ENCODE assay signal across 2 cellular contexts in genomic region chr13:87124785-87125074, GRCh38.
TF ChIP-seq lines count a peak whose summit lies in the region.

No MANE protein-coding gene starts in this region.

TF ChIP-seq in GM23338, 12 proteins besides CTCF, POLR2A, EP300 and RAD21:
- TF ChIP-seq, protein P1, sequence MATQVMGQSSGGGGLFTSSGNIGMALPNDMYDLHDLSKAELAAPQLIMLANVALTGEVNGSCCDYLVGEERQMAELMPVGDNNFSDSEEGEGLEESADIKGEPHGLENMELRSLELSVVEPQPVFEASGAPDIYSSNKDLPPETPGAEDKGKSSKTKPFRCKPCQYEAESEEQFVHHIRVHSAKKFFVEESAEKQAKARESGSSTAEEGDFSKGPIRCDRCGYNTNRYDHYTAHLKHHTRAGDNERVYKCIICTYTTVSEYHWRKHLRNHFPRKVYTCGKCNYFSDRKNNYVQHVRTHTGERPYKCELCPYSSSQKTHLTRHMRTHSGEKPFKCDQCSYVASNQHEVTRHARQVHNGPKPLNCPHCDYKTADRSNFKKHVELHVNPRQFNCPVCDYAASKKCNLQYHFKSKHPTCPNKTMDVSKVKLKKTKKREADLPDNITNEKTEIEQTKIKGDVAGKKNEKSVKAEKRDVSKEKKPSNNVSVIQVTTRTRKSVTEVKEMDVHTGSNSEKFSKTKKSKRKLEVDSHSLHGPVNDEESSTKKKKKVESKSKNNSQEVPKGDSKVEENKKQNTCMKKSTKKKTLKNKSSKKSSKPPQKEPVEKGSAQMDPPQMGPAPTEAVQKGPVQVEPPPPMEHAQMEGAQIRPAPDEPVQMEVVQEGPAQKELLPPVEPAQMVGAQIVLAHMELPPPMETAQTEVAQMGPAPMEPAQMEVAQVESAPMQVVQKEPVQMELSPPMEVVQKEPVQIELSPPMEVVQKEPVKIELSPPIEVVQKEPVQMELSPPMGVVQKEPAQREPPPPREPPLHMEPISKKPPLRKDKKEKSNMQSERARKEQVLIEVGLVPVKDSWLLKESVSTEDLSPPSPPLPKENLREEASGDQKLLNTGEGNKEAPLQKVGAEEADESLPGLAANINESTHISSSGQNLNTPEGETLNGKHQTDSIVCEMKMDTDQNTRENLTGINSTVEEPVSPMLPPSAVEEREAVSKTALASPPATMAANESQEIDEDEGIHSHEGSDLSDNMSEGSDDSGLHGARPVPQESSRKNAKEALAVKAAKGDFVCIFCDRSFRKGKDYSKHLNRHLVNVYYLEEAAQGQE (IDR thresholded peaks at IDR 0.05; ENCODE audit: unreplicated experiment) = no peak
- TF ChIP-seq CREB1 (CRISPR knock-in tag; IDR thresholded peaks at IDR 0.05; ENCODE audit: low read depth) = no peak
- TF ChIP-seq STAT1 (IDR thresholded peaks at IDR 0.05; ENCODE audit: unreplicated experiment) = no peak
- TF ChIP-seq NANOG (IDR thresholded peaks at IDR 0.05; ENCODE audit: borderline replicate concordance) = no peak
- TF ChIP-seq POLR2AphosphoS5 (IDR thresholded peaks at IDR 0.05; ENCODE audit: low read depth) = no peak
- no peak for TF ChIP-seq ETS1 (IDR thresholded peaks at IDR 0.05)
- TF ChIP-seq EZH2 (IDR thresholded peaks at IDR 0.05; ENCODE audit: low read depth, unreplicated experiment) = no peak
- TF ChIP-seq ZNF114 (CRISPR knock-in tag; IDR thresholded peaks at IDR 0.05) = no peak
TF ChIP-seq in GM23338: peak in this region for 0.

TF ChIP-seq in K562, 482 proteins besides CTCF, POLR2A, EP300 and RAD21:
- TF ChIP-seq PCBP2 (IDR thresholded peaks at IDR 0.05; ENCODE audit: low read depth, low read length, poor library complexity, severe bottlenecking) (no peak), ZNF134 (CRISPR knock-in tag; conservative IDR thresholded peaks at IDR 0.05) (peak; percentile 90)
